Comparison of ENCODE assay signal across 8 cellular contexts in the genomic region with DNA sequence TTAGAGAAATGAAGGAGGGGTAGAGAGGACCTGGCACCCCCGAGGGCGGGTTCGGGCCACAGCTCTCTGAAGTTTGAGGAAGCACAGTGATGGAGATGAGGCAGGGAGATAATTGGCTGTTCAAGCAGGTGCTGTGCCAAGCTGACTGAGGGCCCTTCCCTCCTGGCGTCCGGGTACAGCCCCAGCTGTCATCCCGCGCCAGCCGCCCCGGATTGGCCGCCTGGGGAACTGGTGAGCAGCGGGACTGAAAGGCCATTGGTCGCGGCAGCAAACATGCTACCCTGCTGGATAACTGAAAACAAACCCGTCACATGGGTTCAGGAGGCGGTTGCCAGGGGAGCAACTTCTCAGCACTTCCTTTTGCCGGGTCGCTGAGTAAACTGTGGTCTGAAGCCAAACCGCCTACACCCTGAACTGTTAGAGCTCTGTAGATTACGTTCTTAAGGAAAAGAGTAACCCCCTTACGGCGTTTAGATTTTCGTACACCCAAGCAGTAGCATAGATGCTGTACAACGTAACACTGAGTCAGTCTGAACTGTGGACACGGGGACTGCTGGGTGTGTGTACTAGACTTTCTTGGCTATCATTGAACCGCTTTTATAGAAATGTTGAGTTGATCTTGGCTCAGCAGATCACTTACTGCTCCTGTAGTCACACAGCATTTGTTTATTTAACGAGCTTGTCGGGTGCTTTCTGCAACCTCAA. TPM values are rescaled to one million over a fixed set of nuclear protein-coding genes. Genes with fewer than 3 reads are reported as not detected.
A peak's percentile ranks its signal among the peaks of the same experiment; 100 is the strongest.
DNase-seq lines count a peak whose midpoint lies in the region; ATAC-seq, FAIRE-seq and TF ChIP-seq lines count a peak whose summit lies in the region.

No MANE protein-coding gene starts in this region.

- H2AFZ ChIP-seq in HepG2 (ENCODE audit: low read length) = no peak overlapping the region

- no peak overlapping the region for H3K4me2 ChIP-seq in HepG2 (ENCODE audit: low read depth, low read length)

- intact Hi-C loops in HepG2 (cut with micrococcal nuclease; ENCODE audit: unreplicated experiment) = no loop called here

- TF ChIP-seq POLR2A in HepG2 (IDR thresholded peaks at IDR 0.05; ENCODE audit: insufficient read depth in 1 of 2, low read depth in 2 of 2, low read length in 2 of 2) = no peak

- no peak for TF ChIP-seq RAD21 in HepG2 (CRISPR knock-in tag; IDR thresholded peaks at IDR 0.05)

- no peaks in the 10 kb centered on the region for H3K9me3 ChIP-seq in HepG2 (ENCODE audit: low read length)

- TF ChIP-seq EP300 in HepG2 (IDR thresholded peaks at IDR 0.05; ENCODE audit: low read depth in 2 of 2, low read length in 2 of 2) = no peak
- no peak for TF ChIP-seq EP300 in HepG2 (CRISPR knock-in tag; IDR thresholded peaks at IDR 0.05; ENCODE audit: borderline replicate concordance)

- no peak overlapping the region for H3K4me3 ChIP-seq in HepG2 (replicated peaks in 1 of 3; ENCODE audit: insufficient read depth in 1 of 3, low read depth in 2 of 3, low read length in 3 of 3)

- FAIRE-seq in HepG2 (lab: Jason Lieb, UNC) = no peak

- no peak overlapping the region for H3K9ac ChIP-seq in HepG2 (ENCODE audit: insufficient read depth, low read depth, low read length)

- in situ Hi-C loops in HepG2 (cut with HindIII; ENCODE audit: extremely low pct_ligation_motif_present, low pct_unique_long_range_greater_than_20kb) = no loop called here

- 8% methylated on average over 16 of the region's 27 CpGs for WGBS in HepG2 (ENCODE audit: low lambda C conversion rate)

- no peaks in the 10 kb centered on the region for H3K36me3 ChIP-seq in HepG2 (replicated peaks in 1 of 2; ENCODE audit: control insufficient read depth in 1 of 2, insufficient read depth in 2 of 2, low read length in 2 of 2)

- POLR2A ChIA-PET in HepG2 (lab: Yijun Ruan, JAX) = no interaction called here

- TF ChIP-seq CTCF in C4-2B (conservative IDR thresholded peaks at IDR 0.05) = no peak
- TF ChIP-seq CTCF in HepG2 (CRISPR knock-in tag; IDR thresholded peaks at IDR 0.05) = no peak

- H3K4me1 ChIP-seq in HepG2 (ENCODE audit: insufficient read depth, low read length) = no peaks in the 10 kb centered on the region

- peak overlapping the region; percentile 96 for H3K27ac ChIP-seq in C4-2B
- H3K27ac ChIP-seq in HepG2 (ENCODE audit: extremely low read length, insufficient read depth, low read length) = no peak overlapping the region

- H4K20me1 ChIP-seq in HepG2 (ENCODE audit: insufficient read depth, low read length) = no peaks in the 10 kb centered on the region

- CTCF ChIA-PET in HepG2 (lab: Yijun Ruan, JAX; ENCODE audit: low intra/inter-chr PET ratio, low total read pairs) = no interaction called here

- DNase-seq in NCI-H748 treated with DMSO at 0.1 percent for 48 hours (lab: John Stamatoyannopoulos, UW) = peak; percentile 89
- peak; percentile 91 to 93 for DNase-seq in activated CD4-positive, alpha-beta T cell treated with anti-CD3 and anti-CD28 coated beads, Interleukin-2, amount 50 U/mL, for 4 hours
- DNase-seq in dermis microvascular lymphatic vessel endothelial cell (ENCODE audit: low read depth in 2 of 2) = peak; percentile 90 to 98
- no peak for DNase-seq in HepG2 (ENCODE audit: low spot score)
- peak; percentile 86 to 91 for DNase-seq in stimulated activated CD4-positive, alpha-beta T cell treated with anti-CD3 and anti-CD28 coated beads, Interleukin-2, amount 100 ng/mL, for 48 hours

- H3K27me3 ChIP-seq in HepG2 (ENCODE audit: control insufficient read depth in 1 of 2, insufficient read depth in 2 of 2, low read length in 2 of 2) = peaks cover 0 to 28% of the 10 kb centered on the region in 2 experiments; a peak in 4 of 5 replicates

- BruUV-seq in HepG2 (replicated peaks; lab: Mats Ljungman, UMichigan) = no TSS peak

- ATAC-seq in GM19395 (IDR thresholded peaks at IDR 0.05; ENCODE audit: unreplicated experiment) = peak; percentile 75
- peak; percentile 56 for ATAC-seq in HG03558 (IDR thresholded peaks at IDR 0.05; ENCODE audit: extremely low read depth, unreplicated experiment)
- peak; percentile 71 for ATAC-seq in HepG2

- H3K79me2 ChIP-seq in HepG2 (ENCODE audit: insufficient read depth, low read length) = no peaks in the 10 kb centered on the region

TF ChIP-seq in HepG2, 621 proteins besides CTCF, POLR2A, EP300 and RAD21:
- TF ChIP-seq NR3C1 (CRISPR knock-in tag; IDR thresholded peaks at IDR 0.05) (no peak), NFYC (CRISPR knock-in tag; IDR thresholded peaks at IDR 0.05) (peak; percentile 58), REST (IDR thresholded peaks at IDR 0.05; ENCODE audit: borderline replicate concordance in 1 of 2, low read depth in 1 of 2, low read length in 2 of 2) (no peak), NFYB (CRISPR knock-in tag; IDR thresholded peaks at IDR 0.05) (peak; percentile 57)

RNA-seq across cellular contexts. Expression of gene INSIG1, which starts 1.3 kb away (rescaled TPM):
- 54.0 and 80.5 TPM in 2 replicates for total RNA-seq in dermis microvascular lymphatic vessel endothelial cell
- 0.11 and 0.20 TPM in 2 replicates for total RNA-seq in HepG2 (2016; rRNA removed; fragmentation: Illumina TruSeq; extraction: Trizol)
- total RNA-seq in HepG2 (2016; cell fraction: cytosol; rRNA removed; fragmentation: Illumina TruSeq; extraction: Trizol; ENCODE audit: low read depth) = 0.26 TPM in 1 of 2 replicates, not detected in the other
- 0.09 and 0.13 TPM in 2 replicates for total RNA-seq in HepG2 (2016; cell fraction: insoluble cytoplasmic fraction; rRNA removed; fragmentation: Illumina TruSeq; extraction: Trizol)
- 0.09 and 0.48 TPM in 2 replicates for total RNA-seq in HepG2 (2016; cell fraction: membrane; rRNA removed; fragmentation: Illumina TruSeq; extraction: Trizol)
- total RNA-seq in HepG2 (2016; cell fraction: nucleus; rRNA removed; fragmentation: Illumina TruSeq; extraction: Trizol) = not detected in 2 replicates
- 0.07 and 0.16 TPM in 2 replicates for polyA plus RNA-seq in HepG2 (2011; rRNA removed)
- 0.10 and 0.17 TPM in 2 replicates for polyA plus RNA-seq in HepG2 (2011; cell fraction: cytosol; rRNA removed)
- 0.10 and 0.23 TPM in 2 replicates for polyA plus RNA-seq in HepG2 (2011; cell fraction: nucleus; rRNA removed)
- 0.08 and 0.17 TPM in 2 replicates for polyA plus RNA-seq in HepG2 (2012)
- polyA plus RNA-seq in HepG2 (2016; cell fraction: cytosol; fragmentation: Illumina TruSeq; extraction: Trizol; ENCODE audit: low read depth) = 0.03 TPM in 1 of 2 replicates, not detected in the other
- polyA plus RNA-seq in HepG2 (2016; cell fraction: insoluble cytoplasmic fraction; fragmentation: Illumina TruSeq; extraction: Trizol; ENCODE audit: low read depth) = 0.10 TPM in 1 of 2 replicates, not detected in the other
- polyA plus RNA-seq in HepG2 (2016; cell fraction: membrane; fragmentation: Illumina TruSeq; extraction: Trizol; ENCODE audit: low read depth) = 0.13 TPM in 1 of 2 replicates, not detected in the other
- 0.25 TPM in 1 of 2 replicates, not detected in the other for polyA plus RNA-seq in HepG2 (2016; cell fraction: nucleus; fragmentation: Illumina TruSeq; extraction: Trizol; ENCODE audit: insufficient read depth, low read depth)
- 0.60 and 64.4 TPM in 2 replicates for polyA minus RNA-seq in HepG2 (2011; rRNA and poly(A)+ RNA removed; ENCODE audit: low replicate concordance)
- 0.30 and 0.35 TPM in 2 replicates for polyA minus RNA-seq in HepG2 (2011; cell fraction: cytosol; rRNA and poly(A)+ RNA removed)
- polyA minus RNA-seq in HepG2 (2011; cell fraction: nucleus; rRNA and poly(A)+ RNA removed) = 0.25 and 0.52 TPM in 2 replicates

Comparison
In these comparisons a context has a peak if more than half of its experiments do, and no peak if none do; other contexts are left out.
1. RNA of gene INSIG1, which starts 1.3 kb away (total RNA-seq): 54.0 to 80.5 TPM in dermis microvascular lymphatic vessel endothelial cell; 0.09 to 0.48 TPM in HepG2; every median in the first group is over 10 times any median in the second.
2. Peak in every context shown above with its lines, with median percentiles within 50 percentile points of each other: ATAC-seq.